Comparison of ENCODE assay signal across 1 cellular context in genomic region chr11:352456-353180, GRCh38.
TF ChIP-seq lines count a peak whose summit lies in the region.

No MANE protein-coding gene starts in this region.

TF ChIP-seq in H1, 55 proteins besides CTCF, POLR2A, EP300 and RAD21:
- no peak for TF ChIP-seq SIRT6 (IDR thresholded peaks at IDR 0.05; ENCODE audit: low read length)
- no peak for TF ChIP-seq RNF2 (IDR thresholded peaks at IDR 0.05; ENCODE audit: borderline replicate concordance, low read depth, low read length, missing control alignments, poor library complexity, severe bottlenecking)
- no peak for TF ChIP-seq RXRA (IDR thresholded peaks at IDR 0.05; ENCODE audit: insufficient read depth, low read depth, low read length)
- no peak for TF ChIP-seq ZNF274 (IDR thresholded peaks at IDR 0.05; ENCODE audit: borderline replicate concordance, extremely low read depth, low read length)
- TF ChIP-seq GTF2F1 (IDR thresholded peaks at IDR 0.05; ENCODE audit: borderline replicate concordance, low read depth, low read length) = no peak
